ENCODE assay signal across 26 cellular contexts in genomic region chr22:32375678-32376450, GRCh38. TPM values are rescaled to one million over a fixed set of nuclear protein-coding genes. Genes with fewer than 3 reads are reported as not detected.
"Had no signal": no experiment of that assay in that cellular context is flagged by ENCODE, and none has a peak within 500 bp of the region (broad histone marks: within the 10 kb centered on the region; RNA-seq: fewer than 3 reads in every experiment).

No MANE protein-coding gene starts in this region.

- H3K4me3 Mint-ChIP-seq: central memory CD8-positive, alpha-beta T cell; naive thymus-derived CD4-positive, alpha-beta T cell; neural crest cell; stimulated activated naive B cell treated with anti-CD40 and anti-IgM and Interleukin-4, amounts not matched to agents 10 μg/mL and 1 μg/mL and 100 μg/mL, for 72 hours had no signal

- H3K27me3 Mint-ChIP-seq: central memory CD8-positive, alpha-beta T cell; naive thymus-derived CD4-positive, alpha-beta T cell; stimulated activated naive B cell treated with anti-CD40 and anti-IgM and Interleukin-4, amounts not matched to agents 10 μg/mL and 1 μg/mL and 100 μg/mL, for 72 hours had no signal

- DNase-seq: cortex of kidney; effector memory CD4-positive, alpha-beta T cell; esophagus squamous epithelium; gastrocnemius medialis; heart right ventricle; kidney glomerular epithelial cell; mammary epithelial cell; naive thymus-derived CD4-positive, alpha-beta T cell; occipital lobe; pancreas; stimulated activated CD4-positive, alpha-beta T cell treated with anti-CD3 and anti-CD28 coated beads, Interleukin-2, amount 100 ng/mL, for 24 hours; stimulated activated CD4-positive, alpha-beta T cell treated with anti-CD3 and anti-CD28 coated beads, Interleukin-4, amount 100 ng/mL, for 4 hours; stimulated activated naive B cell treated with anti-CD40 and anti-IgM and Interleukin-4, amounts not matched to agents 10 μg/mL and 1 μg/mL and 100 μg/mL, for 72 hours; thyroid gland had no signal

- H3K9me3 ChIP-seq: esophagus squamous epithelium, gastrocnemius medialis, heart right ventricle, pancreas, prostate gland, suprapubic skin, thyroid gland had no signal

- ATAC-seq: gastrocnemius medialis; heart right ventricle; left lobe of liver; naive thymus-derived CD4-positive, alpha-beta T cell; sciatic nerve; stimulated activated naive B cell treated with anti-CD40 and anti-IgM and Interleukin-4, amounts not matched to agents 10 μg/mL and 1 μg/mL and 100 μg/mL, for 72 hours had no signal

- H3K4me3 ChIP-seq: esophagus squamous epithelium, gastrocnemius medialis, heart right ventricle, pancreas, prostate gland, skin epidermis, suprapubic skin, thyroid gland had no signal

- H3K27ac ChIP-seq: epithelial cell of prostate, esophagus squamous epithelium, gastrocnemius medialis, heart right ventricle, pancreas, prostate gland, skin epidermis, suprapubic skin, thyroid gland had no signal

- H3K9me3 Mint-ChIP-seq: central memory CD8-positive, alpha-beta T cell; naive thymus-derived CD4-positive, alpha-beta T cell; neural crest cell; stimulated activated naive B cell treated with anti-CD40 and anti-IgM and Interleukin-4, amounts not matched to agents 10 μg/mL and 1 μg/mL and 100 μg/mL, for 72 hours had no signal

- H3K27ac Mint-ChIP-seq: naive thymus-derived CD4-positive, alpha-beta T cell; stimulated activated naive B cell treated with anti-CD40 and anti-IgM and Interleukin-4, amounts not matched to agents 10 μg/mL and 1 μg/mL and 100 μg/mL, for 72 hours had no signal

- H3K36me3 ChIP-seq: esophagus squamous epithelium, gastrocnemius medialis, heart right ventricle, pancreas, prostate gland, suprapubic skin, thyroid gland had no signal

- H3K4me1 Mint-ChIP-seq: central memory CD8-positive, alpha-beta T cell; naive thymus-derived CD4-positive, alpha-beta T cell; stimulated activated naive B cell treated with anti-CD40 and anti-IgM and Interleukin-4, amounts not matched to agents 10 μg/mL and 1 μg/mL and 100 μg/mL, for 72 hours had no signal

- H3K4me1 ChIP-seq: esophagus squamous epithelium, gastrocnemius medialis, heart right ventricle, pancreas, prostate gland, suprapubic skin, thyroid gland had no signal

- H3K27me3 ChIP-seq: esophagus squamous epithelium, gastrocnemius medialis, pancreas, suprapubic skin, thyroid gland had no signal

RNA-seq across cellular contexts. Expression of gene RFPL3, which starts 18.2 kb away (rescaled TPM):
- total RNA-seq: esophagus squamous epithelium; gastrocnemius medialis; heart right ventricle; left lobe of liver; lower leg skin; mammary epithelial cell; mesenteric fat pad; naive thymus-derived CD4-positive, alpha-beta T cell; neural crest cell; occipital lobe; pancreas; renal cortical epithelial cell; sciatic nerve; suprapubic skin; thyroid gland; ureter had no signal
- polyA plus RNA-seq: heart right ventricle; mammary epithelial cell; naive thymus-derived CD4-positive, alpha-beta T cell had no signal
